Comparison of ENCODE assay signal across 22 cellular contexts in the genomic region with DNA sequence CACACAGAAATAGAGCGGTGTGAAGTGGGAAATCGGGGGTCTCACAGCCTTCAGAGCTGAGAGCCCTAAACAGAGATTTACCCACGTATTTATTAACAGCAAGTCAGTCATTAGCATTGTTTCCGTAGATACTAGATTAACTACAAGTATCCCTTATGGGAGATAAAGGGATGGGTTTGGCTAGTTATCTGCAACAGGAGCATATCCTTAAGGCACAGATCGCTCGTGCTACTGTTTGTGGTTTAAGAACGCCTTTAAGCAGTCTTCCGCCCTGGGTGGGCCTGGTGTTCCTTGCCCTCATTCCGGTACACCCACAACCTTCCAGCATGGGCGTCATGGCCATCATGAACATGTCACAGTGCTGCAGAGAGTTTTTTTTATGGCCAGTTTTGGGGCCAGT. TPM values are rescaled to one million over a fixed set of nuclear protein-coding genes. Genes with fewer than 3 reads are reported as not detected.
DNase-seq lines count a peak whose midpoint lies in the region; ATAC-seq and TF ChIP-seq lines count a peak whose summit lies in the region.
"Had no signal": no experiment of that assay in that cellular context is flagged by ENCODE, and none has a peak within 500 bp of the region (broad histone marks: within the 10 kb centered on the region; RNA-seq: fewer than 3 reads in every experiment).

No MANE protein-coding gene starts in this region.

- no peak overlapping the region for H3K4me3 ChIP-seq in HEK293 (ENCODE audit: low read depth, low read length)
- no peak overlapping the region for H3K4me3 ChIP-seq in neural progenitor cell

- H3K4me3 Mint-ChIP-seq in activated CD4-positive, alpha-beta T cell treated with anti-CD3 and anti-CD28 coated beads for 36 hours = no peak overlapping the region
- H3K4me3 Mint-ChIP-seq in effector memory CD8-positive, alpha-beta T cell = no peak overlapping the region
- H3K4me3 Mint-ChIP-seq in neural progenitor cell = no peak overlapping the region
- H3K4me3 Mint-ChIP-seq: B cell; CD4-positive, CD25-positive, alpha-beta regulatory T cell; HFFc6 had no signal

- no peaks in the 10 kb centered on the region; the same call in 1 of the 2 replicates for H3K4me1 ChIP-seq in HEK293 (ENCODE audit: control insufficient read depth, insufficient read depth, low read length)
- H3K4me1 ChIP-seq in neural progenitor cell = no peaks in the 10 kb centered on the region

- no peak for TF ChIP-seq CTCF in HEK293 (tag by site-specific recombination; IDR thresholded peaks at IDR 0.05)
- TF ChIP-seq CTCF in neural progenitor cell (IDR thresholded peaks at IDR 0.05) = no peak

- H3K36me3 ChIP-seq in HEK293 (ENCODE audit: control insufficient read depth in 2 of 2, insufficient read depth in 1 of 2, low read length in 2 of 2) (peaks cover 18 to 78% of the 10 kb centered on the region in 2 experiments), neural progenitor cell (peaks cover 9% of the 10 kb centered on the region)

- H3K4me2 ChIP-seq in neural progenitor cell = no peak overlapping the region

- no peaks in the 10 kb centered on the region for H3K79me2 ChIP-seq in neural progenitor cell (ENCODE audit: low read depth)

- intact Hi-C loops in activated CD4-positive, alpha-beta T cell treated with anti-CD3 and anti-CD28 coated beads for 36 hours (cut with DNase I, micrococcal nuclease) = no loop called here

- H3K27ac Mint-ChIP-seq in activated CD4-positive, alpha-beta T cell treated with anti-CD3 and anti-CD28 coated beads for 36 hours = peak overlapping the region; percentile 62
- peak overlapping the region; percentile 12 to 49 for H3K27ac Mint-ChIP-seq in effector memory CD8-positive, alpha-beta T cell
- H3K27ac Mint-ChIP-seq in neural progenitor cell = peak overlapping the region; percentile 54
- H3K27ac Mint-ChIP-seq: B cell, HFFc6 had no signal

- H2AFZ ChIP-seq in neural progenitor cell (replicated peaks) = no peak overlapping the region

- H3K27ac ChIP-seq in HEK293 (ENCODE audit: extremely low read depth, low read depth, low read length) (no peak overlapping the region), neural progenitor cell (no peak overlapping the region)

- H3K27me3 ChIP-seq in neural progenitor cell = no peaks in the 10 kb centered on the region

- no peak overlapping the region for H3K9ac ChIP-seq in neural progenitor cell

- H3F3A ChIP-seq in neural progenitor cell (ENCODE audit: low read depth) = no peaks in the 10 kb centered on the region

- POLR2A ChIA-PET in activated CD4-positive, alpha-beta T cell treated with anti-CD3 and anti-CD28 coated beads for 36 hours (lab: Charles Lee) = no interaction called here
- POLR2A ChIA-PET in HEK293 (lab: Yijun Ruan, JAX) = no interaction called here

- H3K9me3 Mint-ChIP-seq in activated CD4-positive, alpha-beta T cell treated with anti-CD3 and anti-CD28 coated beads for 36 hours (ENCODE audit: low read depth) = no peaks in the 10 kb centered on the region
- no peaks in the 10 kb centered on the region for H3K9me3 Mint-ChIP-seq in effector memory CD8-positive, alpha-beta T cell
- peaks cover 7% of the 10 kb centered on the region for H3K9me3 Mint-ChIP-seq in neural progenitor cell
- H3K9me3 Mint-ChIP-seq: CD4-positive, CD25-positive, alpha-beta regulatory T cell had no signal

- CTCF ChIA-PET in activated CD4-positive, alpha-beta T cell treated with anti-CD3 and anti-CD28 coated beads for 36 hours (lab: Charles Lee) = no interaction called here
- CTCF ChIA-PET in HEK293 (lab: Yijun Ruan, JAX) = interaction anchor here (1.0 kb wide), 1 partner anchor 209 kb away, joined by 6 read pairs; no protein-coding TSS in a partner anchor

- H3K27me3 Mint-ChIP-seq in activated CD4-positive, alpha-beta T cell treated with anti-CD3 and anti-CD28 coated beads for 36 hours = no peaks in the 10 kb centered on the region
- no peaks in the 10 kb centered on the region for H3K27me3 Mint-ChIP-seq in effector memory CD8-positive, alpha-beta T cell
- H3K27me3 Mint-ChIP-seq in neural progenitor cell (ENCODE audit: insufficient read depth, low read depth) = peaks cover 6% of the 10 kb centered on the region
- H3K27me3 Mint-ChIP-seq: B cell; CD4-positive, CD25-positive, alpha-beta regulatory T cell had no signal

- no peak for DNase-seq in activated CD4-positive, alpha-beta T cell treated with anti-CD3 and anti-CD28 coated beads for 36 hours
- DNase-seq in activated CD4-positive, alpha-beta T cell treated with anti-CD3 and anti-CD28 coated beads for 1 hour = no peak
- no peak for DNase-seq in effector memory CD8-positive, alpha-beta T cell
- DNase-seq in neural progenitor cell (ENCODE audit: low spot score) = no peak
- no peak for DNase-seq in NCI-H510A treated with DMSO at 0.1 percent for 48 hours (lab: John Stamatoyannopoulos, UW)
- DNase-seq in NCI-H1417 treated with DMSO at 0.1 percent for 48 hours (lab: John Stamatoyannopoulos, UW) = no peak
- DNase-seq: Calu3; CD4-positive, CD25-positive, alpha-beta regulatory T cell; DMS79; HFFc6; NCI-H1436; NCI-H1930; NCI-H226; NCI-H524 treated with DMSO at 0.1 percent for 48 hours; RPMI8226; SIG-M5 had no signal

- H3K36me3 Mint-ChIP-seq in activated CD4-positive, alpha-beta T cell treated with anti-CD3 and anti-CD28 coated beads for 36 hours (ENCODE audit: low read depth) = peaks cover 32% of the 10 kb centered on the region
- peaks cover 74% of the 10 kb centered on the region for H3K36me3 Mint-ChIP-seq in effector memory CD8-positive, alpha-beta T cell (ENCODE audit: insufficient read depth)
- H3K36me3 Mint-ChIP-seq in neural progenitor cell = peaks cover 56% of the 10 kb centered on the region

- no peaks in the 10 kb centered on the region for H3K4me1 Mint-ChIP-seq in activated CD4-positive, alpha-beta T cell treated with anti-CD3 and anti-CD28 coated beads for 36 hours
- no peaks in the 10 kb centered on the region for H3K4me1 Mint-ChIP-seq in effector memory CD8-positive, alpha-beta T cell (ENCODE audit: low read depth in 2 of 2)
- H3K4me1 Mint-ChIP-seq in neural progenitor cell = peaks cover 3% of the 10 kb centered on the region
- H3K4me1 Mint-ChIP-seq: B cell had no signal

- no peaks in the 10 kb centered on the region for H3K9me3 ChIP-seq in HEK293 (ENCODE audit: control insufficient read depth, insufficient read depth, low read depth, low read length)
- H3K9me3 ChIP-seq in neural progenitor cell (ENCODE audit: low read depth) = no peaks in the 10 kb centered on the region

- H4K20me1 ChIP-seq in neural progenitor cell (ENCODE audit: low read depth) = no peaks in the 10 kb centered on the region

- no peak for ATAC-seq in activated CD4-positive, alpha-beta T cell treated with anti-CD3 and anti-CD28 coated beads for 36 hours
- no peak for ATAC-seq in effector memory CD8-positive, alpha-beta T cell (replicated peaks)
- ATAC-seq in HG03457 (IDR thresholded peaks at IDR 0.05; ENCODE audit: unreplicated experiment) = no peak

TF ChIP-seq in HEK293, 187 proteins besides CTCF, POLR2A, EP300 and RAD21:
- no peak for TF ChIP-seq ZNF623 (tag by site-specific recombination; IDR thresholded peaks at IDR 0.05)
- peak; percentile 27 for TF ChIP-seq SETDB1 (IDR thresholded peaks at IDR 0.05; ENCODE audit: insufficient read length, low read length)

RNA-seq across cellular contexts. Expression of a gene that starts 27.0 kb away (rescaled TPM):
- 100 to 1,000 TPM; 138 to 145 TPM for total RNA-seq in activated CD4-positive, alpha-beta T cell treated with anti-CD3 and anti-CD28 coated beads for 36 hours
- total RNA-seq in neural progenitor cell (ENCODE audit: low replicate concordance) = 6.9 and 16.8 TPM in 2 replicates

RNA-seq across cellular contexts. Expression of a gene that starts 29.0 kb away (rescaled TPM):
- 100 to 1,000 TPM; 123 to 139 TPM for total RNA-seq in activated CD4-positive, alpha-beta T cell treated with anti-CD3 and anti-CD28 coated beads for 36 hours
- 0.09 TPM in 1 of 2 replicates, not detected in the other for total RNA-seq in neural progenitor cell (ENCODE audit: low replicate concordance)
- total RNA-seq: HFFc6, M059J had no signal

RNA-seq across cellular contexts. Expression of a gene that starts 44.6 kb away (rescaled TPM):
- not detected for total RNA-seq in activated CD4-positive, alpha-beta T cell treated with anti-CD3 and anti-CD28 coated beads for 36 hours
- not detected in 2 replicates for total RNA-seq in neural progenitor cell (ENCODE audit: low replicate concordance)
- total RNA-seq: A172; Calu3; CD4-positive, CD25-positive, alpha-beta regulatory T cell; H4; HFFc6; M059J had no signal

Comparison
In these comparisons a context has a peak if more than half of its experiments do, and no peak if none do; other contexts are left out.
1. RNA of a gene that starts 29.0 kb away (total RNA-seq): 123 to 139 TPM in activated CD4-positive, alpha-beta T cell treated with anti-CD3 and anti-CD28 coated beads for 36 hours; 0.09 TPM in neural progenitor cell; every median in the first group is over 100 times any median in the second.
2. Peak in every context shown above with its lines, with median percentiles within 50 percentile points of each other: H3K27ac Mint-ChIP-seq.